ENCODE assay signal across 35 cellular contexts in the genomic region with DNA sequence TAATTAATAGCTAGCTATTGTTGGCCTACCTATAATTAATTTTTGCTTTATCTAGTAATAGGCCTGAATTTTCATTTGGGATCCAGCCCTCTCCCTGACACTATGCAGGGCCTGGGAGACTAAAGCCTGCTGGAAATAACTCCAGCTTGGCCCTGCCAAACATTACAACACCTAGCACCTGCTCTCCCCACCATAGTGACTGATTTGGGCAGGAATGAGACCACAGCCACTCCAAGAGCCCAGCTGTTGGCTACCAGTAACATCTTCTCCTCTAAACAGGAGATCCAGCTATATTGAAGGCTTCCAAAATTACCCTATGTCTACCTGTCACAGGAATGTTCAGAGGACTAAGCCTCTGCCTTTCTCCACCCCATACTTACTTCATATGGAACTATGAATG.
"Had no signal": no experiment of that assay in that cellular context is flagged by ENCODE, and none has a peak within 500 bp of the region (broad histone marks: within the 10 kb centered on the region; RNA-seq: fewer than 3 reads in every experiment).

No MANE protein-coding gene starts in this region.

- H3K9ac ChIP-seq: KMS-11 had no signal

- H3K4me2 ChIP-seq: KMS-11 had no signal

- DNase-seq: Karpas-422, Kasumi-1, KBM-7, KG1, MM.1S, MV-4-11, NCI-H1048, NCI-H1092, NCI-H1092 treated with DMSO at 0.1 percent for 48 hours, NCI-H1105, NCI-H1105 treated with DMSO at 0.1 percent for 48 hours, NCI-H1417, NCI-H1417 treated with DMSO at 0.1 percent for 48 hours, NCI-H1436, NCI-H1436 treated with DMSO at 0.1 percent for 48 hours, NCI-H146, NCI-H1694, NCI-H1694 treated with DMSO at 0.1 percent for 48 hours, NCI-H187, NCI-H187 treated with DMSO at 0.1 percent for 48 hours, NCI-H1930, NCI-H2029, NCI-H2029 treated with DMSO at 0.1 percent for 48 hours, NCI-H2081, NCI-H2081 treated with DMSO at 0.1 percent for 48 hours, NCI-H2107, NCI-H2171, NCI-H2171 treated with DMSO at 0.1 percent for 48 hours, NCI-H2227 treated with DMSO at 0.1 percent for 48 hours, NCI-H226, NCI-H345, NCI-H446, NCI-H446 treated with DMSO at 0.1 percent for 48 hours, NCI-H510A had no signal

- H3K27ac ChIP-seq: KMS-11 had no signal
